21 cellular contexts compared by ENCODE assay signal in genomic region chr1:63794354-63794753, GRCh38. TPM values are rescaled to one million over a fixed set of nuclear protein-coding genes. Genes with fewer than 3 reads are reported as not detected.
"Had no signal": no experiment of that assay in that cellular context is flagged by ENCODE, and none has a peak within 500 bp of the region (broad histone marks: within the 10 kb centered on the region; RNA-seq: fewer than 3 reads in every experiment).

No MANE protein-coding gene starts in this region.

- H3K27ac Mint-ChIP-seq: activated naive CD4-positive, alpha-beta T cell treated with anti-CD3 and anti-CD28 coated beads, Interleukin-2, amount 50 U/mL, for 24 hours; naive thymus-derived CD4-positive, alpha-beta T cell; stimulated activated naive CD8-positive, alpha-beta T cell treated with anti-CD3 and anti-CD28 coated beads, Interleukin-15, Interleukin-2, amounts not matched to agents 100 ng/mL and 50 ng/mL, for 24 hours; T-helper 2 cell treated with Interferon-gamma antibody and Interleukin-4, amounts not matched to agents 5 μg/mL and 100 μg/mL, for 36 hours had no signal

- H3K27me3 Mint-ChIP-seq: activated naive CD4-positive, alpha-beta T cell treated with anti-CD3 and anti-CD28 coated beads, Interleukin-2, amount 50 U/mL, for 24 hours had no signal

- ATAC-seq: left lobe of liver; naive thymus-derived CD4-positive, alpha-beta T cell; psoas muscle; right cardiac atrium had no signal

- H3K9me3 ChIP-seq: adrenal gland, breast epithelium, lower lobe of right lung, ovary, psoas muscle, tibial artery had no signal

- DNase-seq: activated CD4-positive, alpha-beta T cell treated with anti-CD3 and anti-CD28 coated beads for 1 hour; activated gamma-delta T cell treated with Interleukin-2 at 50 U/mL for 16 hours; activated T-cell treated with anti-CD3 and anti-CD28 coated beads, Interleukin-2, amount 50 U/mL, for 1 hour; adrenal gland; foreskin fibroblast; kidney; naive thymus-derived CD4-positive, alpha-beta T cell; ovary; psoas muscle; right cardiac atrium; stimulated activated CD4-positive, alpha-beta T cell treated with anti-CD3 and anti-CD28 coated beads, Interleukin-4, amount 100 ng/mL, for 4 hours; tibial artery had no signal

- H3K36me3 ChIP-seq: adrenal gland, breast epithelium, lower lobe of right lung, ovary, tibial artery had no signal

- H3K36me3 Mint-ChIP-seq: activated naive CD4-positive, alpha-beta T cell treated with anti-CD3 and anti-CD28 coated beads, Interleukin-2, amount 50 U/mL, for 24 hours; naive thymus-derived CD4-positive, alpha-beta T cell had no signal

- H3K27ac ChIP-seq: adrenal gland, breast epithelium, ovary, psoas muscle, VCaP had no signal

- H3K4me3 Mint-ChIP-seq: activated naive CD4-positive, alpha-beta T cell treated with anti-CD3 and anti-CD28 coated beads, Interleukin-2, amount 50 U/mL, for 24 hours; naive thymus-derived CD4-positive, alpha-beta T cell; stimulated activated naive CD8-positive, alpha-beta T cell treated with anti-CD3 and anti-CD28 coated beads, Interleukin-15, Interleukin-2, amounts not matched to agents 100 ng/mL and 50 ng/mL, for 24 hours; T-helper 2 cell treated with Interferon-gamma antibody and Interleukin-4, amounts not matched to agents 5 μg/mL and 100 μg/mL, for 36 hours had no signal

- H3K4me1 Mint-ChIP-seq: activated naive CD4-positive, alpha-beta T cell treated with anti-CD3 and anti-CD28 coated beads, Interleukin-2, amount 50 U/mL, for 24 hours had no signal

- H3K4me3 ChIP-seq: adrenal gland, breast epithelium, lower lobe of right lung, ovary, psoas muscle, tibial artery had no signal

- FAIRE-seq: endometrium, kidney, urothelium cell line had no signal

- H3K4me1 ChIP-seq: adrenal gland, breast epithelium had no signal

- H3K9me3 Mint-ChIP-seq: activated naive CD4-positive, alpha-beta T cell treated with anti-CD3 and anti-CD28 coated beads, Interleukin-2, amount 50 U/mL, for 24 hours; naive thymus-derived CD4-positive, alpha-beta T cell; stimulated activated naive CD8-positive, alpha-beta T cell treated with anti-CD3 and anti-CD28 coated beads, Interleukin-15, Interleukin-2, amounts not matched to agents 100 ng/mL and 50 ng/mL, for 24 hours; T-helper 2 cell treated with Interferon-gamma antibody and Interleukin-4, amounts not matched to agents 5 μg/mL and 100 μg/mL, for 36 hours had no signal

- H3K27me3 ChIP-seq: adrenal gland, breast epithelium, ovary, tibial artery had no signal

RNA-seq across cellular contexts. Expression of gene ROR1, which starts 20.5 kb away (rescaled TPM):
- polyA plus RNA-seq: naive thymus-derived CD4-positive, alpha-beta T cell had no signal
